17 cellular contexts compared by ENCODE assay signal in genomic region chr5:54882101-54882500, GRCh38.
"Had no signal": no experiment of that assay in that cellular context is flagged by ENCODE, and none has a peak within 500 bp of the region (broad histone marks: within the 10 kb centered on the region; RNA-seq: fewer than 3 reads in every experiment).

No MANE protein-coding gene starts in this region.

- DNase-seq: activated CD4-positive, alpha-beta T cell treated with anti-CD3 and anti-CD28 coated beads for 48 hours; activated CD8-positive, alpha-beta memory T cell treated with anti-CD3 and anti-CD28 coated beads, Interleukin-2, amount 50 U/mL, for 4 hours; activated gamma-delta T cell; activated naive CD8-positive, alpha-beta T cell treated with anti-CD3 and anti-CD28 coated beads, Interleukin-2, amount 10 ng/mL, durations not matched to agents 7 days and 5 days; activated T-cell treated with anti-CD3 and anti-CD28 coated beads, Interleukin-2, amount 50 U/mL, for 48 hours; effector CD8-positive, alpha-beta T cell; mucosa of descending colon; naive thymus-derived CD4-positive, alpha-beta T cell; nucleus accumbens; posterior cingulate gyrus; stimulated activated CD4-positive, alpha-beta T cell treated with anti-CD3 and anti-CD28 coated beads, Interleukin-4, amount 100 ng/mL, for 24 hours; stimulated activated naive CD4-positive, alpha-beta T cell treated with Interleukin-2 at 50 U/mL for 16 hours; substantia nigra; transverse colon had no signal

- H3K36me3 ChIP-seq: gastroesophageal sphincter, transverse colon had no signal

- H3K27ac Mint-ChIP-seq: activated CD8-positive, alpha-beta T cell treated with anti-CD3 and anti-CD28 coated beads for 36 hours; activated naive CD8-positive, alpha-beta T cell treated with anti-CD3 and anti-CD28 coated beads, Interleukin-2, amount 10 ng/mL, durations not matched to agents 7 days and 5 days; naive thymus-derived CD4-positive, alpha-beta T cell; T-helper 1 cell treated with Interleukin-12 subunit alpha and Interleukin-12 subunit beta and Interleukin-4 antibody, amounts not matched to agents 30 μg/mL and 1 μg/mL, for 36 hours had no signal

- H3K9me3 ChIP-seq: gastroesophageal sphincter, mucosa of descending colon, transverse colon had no signal

- H3K4me3 Mint-ChIP-seq: activated CD8-positive, alpha-beta T cell treated with anti-CD3 and anti-CD28 coated beads for 36 hours; T-helper 1 cell treated with Interleukin-12 subunit alpha and Interleukin-12 subunit beta and Interleukin-4 antibody, amounts not matched to agents 30 μg/mL and 1 μg/mL, for 36 hours had no signal

- H3K4me3 ChIP-seq: gastroesophageal sphincter, mucosa of descending colon, transverse colon had no signal

- H3K4me1 ChIP-seq: transverse colon had no signal

- H3K27ac ChIP-seq: transverse colon had no signal

- ATAC-seq: gastroesophageal sphincter; mucosa of descending colon; naive thymus-derived CD4-positive, alpha-beta T cell had no signal
